ENCODE assay signal across 23 cellular contexts in genomic region chr15:81085213-81085612, GRCh38. TPM values are rescaled to one million over a fixed set of nuclear protein-coding genes. Genes with fewer than 3 reads are reported as not detected.
"Had no signal": no experiment of that assay in that cellular context is flagged by ENCODE, and none has a peak within 500 bp of the region (broad histone marks: within the 10 kb centered on the region; RNA-seq: fewer than 3 reads in every experiment).

No MANE protein-coding gene starts in this region.

- FAIRE-seq: astrocyte had no signal

- DNase-seq: activated CD4-positive, alpha-beta T cell treated with anti-CD3 and anti-CD28 coated beads for 48 hours; activated CD4-positive, alpha-beta T cell treated with anti-CD3 and anti-CD28 coated beads, Interleukin-2, amount 50 U/mL, for 4 hours; activated CD4-positive, CD25-positive, alpha-beta regulatory T cell treated with anti-CD3 and anti-CD28 coated beads, Interleukin-2, amount 50 U/mL, for 72 hours; activated CD8-positive, alpha-beta memory T cell treated with anti-CD3 and anti-CD28 coated beads, Interleukin-2, amount 10 ng/mL, durations not matched to agents 7 days and 5 days; activated effector memory CD4-positive, alpha-beta T cell treated with anti-CD3 and anti-CD28 coated beads, Interleukin-2, amount 50 U/mL, for 16 hours; activated naive CD4-positive, alpha-beta T cell treated with Interleukin-2 at 50 U/mL for 16 hours; activated naive CD8-positive, alpha-beta T cell treated with anti-CD3 and anti-CD28 coated beads, Interleukin-2, amount 50 U/mL, for 24 hours; activated T-cell treated with anti-CD3 and anti-CD28 coated beads, Interleukin-2, amount 50 U/mL, for 24 hours; amygdala; Karpas-422; NCI-H146; NCI-H187 treated with DMSO at 0.1 percent for 48 hours; NCI-H2081 treated with DMSO at 0.1 percent for 48 hours; NCI-H446; NCI-H524; SIG-M5; T-cell; T-helper 2 cell; T1000 had no signal

RNA-seq across cellular contexts. Expression of gene CFAP161, which starts 48.9 kb away (rescaled TPM):
- total RNA-seq: activated CD8-positive, alpha-beta memory T cell treated with anti-CD3 and anti-CD28 coated beads, Interleukin-2, amount 10 ng/mL, durations not matched to agents 7 days and 5 days; activated naive CD4-positive, alpha-beta T cell treated with anti-CD3 and anti-CD28 coated beads, Interleukin-2, amount 50 U/mL, for 72 hours; activated T-helper 1 cell treated with anti-CD3 and anti-CD28 coated beads, Interleukin-12 subunit alpha, Interleukin-12 subunit beta, Interleukin-2, Interleukin-4 antibody, amounts not matched to agents 30 ng/mL and 10 ng/mL and 1 ng/mL, durations not matched to agents 14 hours and 24 hours and 36 hours; WTC11 had no signal
